Comparison of ENCODE assay signal across 8 cellular contexts in the genomic region with DNA sequence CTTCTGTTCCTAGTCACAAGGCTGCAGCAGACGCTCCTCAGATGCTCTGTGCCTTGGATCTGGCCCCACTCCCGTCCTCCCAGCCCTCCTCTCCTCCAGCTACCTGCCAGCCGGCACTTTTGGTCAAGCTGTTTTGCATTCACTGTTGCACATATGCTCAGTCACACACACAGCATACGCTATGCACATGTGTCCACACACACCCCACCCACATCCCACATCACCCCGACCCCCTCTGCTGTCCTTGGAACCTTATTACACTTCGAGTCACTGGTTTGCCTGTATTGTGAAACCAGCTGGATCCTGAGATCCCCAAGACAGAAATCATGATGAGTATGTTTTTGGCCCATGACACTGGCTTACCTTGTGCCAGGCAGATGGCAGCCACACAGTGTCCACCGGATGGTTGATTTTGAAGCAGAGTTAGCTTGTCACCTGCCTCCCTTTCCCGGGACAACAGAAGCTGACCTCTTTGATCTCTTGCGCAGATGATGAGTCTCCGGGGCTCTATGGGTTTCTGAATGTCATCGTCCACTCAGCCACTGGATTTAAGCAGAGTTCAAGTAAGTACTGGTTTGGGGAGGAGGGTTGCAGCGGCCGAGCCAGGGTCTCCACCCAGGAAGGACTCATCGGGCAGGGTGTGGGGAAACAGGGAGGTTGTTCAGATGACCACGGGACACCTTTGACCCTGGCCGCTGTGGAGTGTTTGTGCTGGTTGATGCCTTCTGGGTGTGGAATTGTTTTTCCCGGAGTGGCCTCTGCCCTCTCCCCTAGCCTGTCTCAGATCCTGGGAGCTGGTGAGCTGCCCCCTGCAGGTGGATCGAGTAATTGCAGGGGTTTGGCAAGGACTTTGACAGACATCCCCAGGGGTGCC.
DNase-seq lines count a peak whose midpoint lies in the region; ATAC-seq and TF ChIP-seq lines count a peak whose summit lies in the region.

No MANE protein-coding gene starts in this region.

- H3K9me3 ChIP-seq in cardiac muscle cell (ENCODE audit: low read depth) (no peaks in the 10 kb centered on the region), sigmoid colon (no peaks in the 10 kb centered on the region)

- H3K27ac ChIP-seq in cardiac muscle cell (no peak overlapping the region), sigmoid colon (peak overlapping the region; percentile 39 to 64 (median 58))

- no peak for TF ChIP-seq EP300 in sigmoid colon (IDR thresholded peaks at IDR 0.05)

- no peak for DNase-seq in AG04449 (ENCODE audit: low read depth, low spot score)
- peak; percentile 71 for DNase-seq in GM19238 (ENCODE audit: insufficient read length, low spot score)
- DNase-seq in RPMI8226: peak; percentile 55
- DNase-seq in activated naive CD4-positive, alpha-beta T cell (lab: John Stamatoyannopoulos, UW): peak; percentile 15 to 49 (median 41)
- DNase-seq in cardiac muscle cell (ENCODE audit: low read depth in 1 of 2, low spot score in 1 of 2): peak; percentile 52 to 64
- peak; percentile 75 for DNase-seq in sigmoid colon

- intact Hi-C loops in sigmoid colon (cut with DNase I): loop anchor here (10.0 kb wide), 2 partner anchors 235 to 335 kb away; no protein-coding TSS in a partner anchor

- TF ChIP-seq POLR2A in sigmoid colon (IDR thresholded peaks at IDR 0.05): no peak

- H3K4me3 ChIP-seq in AG04449 (ENCODE audit: low read depth, low read length) (no peak overlapping the region), cardiac muscle cell (no peak overlapping the region), sigmoid colon (no peak overlapping the region)

- TF ChIP-seq CTCF in AG04449 (IDR thresholded peaks at IDR 0.05; ENCODE audit: insufficient read depth, low read length, missing control alignments): peak; percentile 91
- TF ChIP-seq CTCF in cardiac muscle cell (IDR thresholded peaks at IDR 0.05; ENCODE audit: low read depth, low read length): peak; percentile 90
- TF ChIP-seq CTCF in sigmoid colon (IDR thresholded peaks at IDR 0.05): peak; percentile 49 to 78 (median 74)

- POLR2A ChIA-PET in AG04449 (lab: Yijun Ruan, JAX): no interaction called here

- H3K27me3 ChIP-seq in cardiac muscle cell (no peaks in the 10 kb centered on the region), sigmoid colon (no peaks in the 10 kb centered on the region)

- ATAC-seq in GM21390 (IDR thresholded peaks at IDR 0.05; ENCODE audit: unreplicated experiment): no peak
- no peak for ATAC-seq in GM18909 (IDR thresholded peaks at IDR 0.05; ENCODE audit: poor library complexity, unreplicated experiment)

- H3K4me1 ChIP-seq in cardiac muscle cell (ENCODE audit: low read depth) (no peaks in the 10 kb centered on the region), sigmoid colon (peaks cover 0 to 26% (median 20%) of the 10 kb centered on the region in 4 donors)

- CTCF ChIA-PET in AG04449 (lab: Yijun Ruan, JAX): interaction anchor here (0.6 to 34.4 kb wide), 24 partner anchors 8 to 333 kb away, joined by 3 to 953 read pairs (median 4); partner anchors contain the start of genes BCR and RAB36

- H3K36me3 ChIP-seq in cardiac muscle cell: peaks cover 39% of the 10 kb centered on the region
- H3K36me3 ChIP-seq in sigmoid colon: peaks cover 11 to 78% (median 33%) of the 10 kb centered on the region in 4 donors

- 55 to 71% methylated on average over 18 of the region's 18 CpGs for WGBS in sigmoid colon, 2 donors
